1 cellular context compared by ENCODE assay signal in genomic region chr4:184537269-184538022, GRCh38.
TF ChIP-seq lines count a peak whose summit lies in the region.

No MANE protein-coding gene starts in this region.

TF ChIP-seq in K562, 482 proteins besides CTCF, POLR2A, EP300 and RAD21 (continued from another document and continues in another):
- TF ChIP-seq, protein P1, sequence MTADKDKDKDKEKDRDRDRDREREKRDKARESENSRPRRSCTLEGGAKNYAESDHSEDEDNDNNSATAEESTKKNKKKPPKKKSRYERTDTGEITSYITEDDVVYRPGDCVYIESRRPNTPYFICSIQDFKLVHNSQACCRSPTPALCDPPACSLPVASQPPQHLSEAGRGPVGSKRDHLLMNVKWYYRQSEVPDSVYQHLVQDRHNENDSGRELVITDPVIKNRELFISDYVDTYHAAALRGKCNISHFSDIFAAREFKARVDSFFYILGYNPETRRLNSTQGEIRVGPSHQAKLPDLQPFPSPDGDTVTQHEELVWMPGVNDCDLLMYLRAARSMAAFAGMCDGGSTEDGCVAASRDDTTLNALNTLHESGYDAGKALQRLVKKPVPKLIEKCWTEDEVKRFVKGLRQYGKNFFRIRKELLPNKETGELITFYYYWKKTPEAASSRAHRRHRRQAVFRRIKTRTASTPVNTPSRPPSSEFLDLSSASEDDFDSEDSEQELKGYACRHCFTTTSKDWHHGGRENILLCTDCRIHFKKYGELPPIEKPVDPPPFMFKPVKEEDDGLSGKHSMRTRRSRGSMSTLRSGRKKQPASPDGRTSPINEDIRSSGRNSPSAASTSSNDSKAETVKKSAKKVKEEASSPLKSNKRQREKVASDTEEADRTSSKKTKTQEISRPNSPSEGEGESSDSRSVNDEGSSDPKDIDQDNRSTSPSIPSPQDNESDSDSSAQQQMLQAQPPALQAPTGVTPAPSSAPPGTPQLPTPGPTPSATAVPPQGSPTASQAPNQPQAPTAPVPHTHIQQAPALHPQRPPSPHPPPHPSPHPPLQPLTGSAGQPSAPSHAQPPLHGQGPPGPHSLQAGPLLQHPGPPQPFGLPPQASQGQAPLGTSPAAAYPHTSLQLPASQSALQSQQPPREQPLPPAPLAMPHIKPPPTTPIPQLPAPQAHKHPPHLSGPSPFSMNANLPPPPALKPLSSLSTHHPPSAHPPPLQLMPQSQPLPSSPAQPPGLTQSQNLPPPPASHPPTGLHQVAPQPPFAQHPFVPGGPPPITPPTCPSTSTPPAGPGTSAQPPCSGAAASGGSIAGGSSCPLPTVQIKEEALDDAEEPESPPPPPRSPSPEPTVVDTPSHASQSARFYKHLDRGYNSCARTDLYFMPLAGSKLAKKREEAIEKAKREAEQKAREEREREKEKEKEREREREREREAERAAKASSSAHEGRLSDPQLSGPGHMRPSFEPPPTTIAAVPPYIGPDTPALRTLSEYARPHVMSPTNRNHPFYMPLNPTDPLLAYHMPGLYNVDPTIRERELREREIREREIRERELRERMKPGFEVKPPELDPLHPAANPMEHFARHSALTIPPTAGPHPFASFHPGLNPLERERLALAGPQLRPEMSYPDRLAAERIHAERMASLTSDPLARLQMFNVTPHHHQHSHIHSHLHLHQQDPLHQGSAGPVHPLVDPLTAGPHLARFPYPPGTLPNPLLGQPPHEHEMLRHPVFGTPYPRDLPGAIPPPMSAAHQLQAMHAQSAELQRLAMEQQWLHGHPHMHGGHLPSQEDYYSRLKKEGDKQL (CRISPR knock-in tag; IDR thresholded peaks at IDR 0.05; ENCODE audit: borderline replicate concordance), result no peak
- TF ChIP-seq, protein P2, sequence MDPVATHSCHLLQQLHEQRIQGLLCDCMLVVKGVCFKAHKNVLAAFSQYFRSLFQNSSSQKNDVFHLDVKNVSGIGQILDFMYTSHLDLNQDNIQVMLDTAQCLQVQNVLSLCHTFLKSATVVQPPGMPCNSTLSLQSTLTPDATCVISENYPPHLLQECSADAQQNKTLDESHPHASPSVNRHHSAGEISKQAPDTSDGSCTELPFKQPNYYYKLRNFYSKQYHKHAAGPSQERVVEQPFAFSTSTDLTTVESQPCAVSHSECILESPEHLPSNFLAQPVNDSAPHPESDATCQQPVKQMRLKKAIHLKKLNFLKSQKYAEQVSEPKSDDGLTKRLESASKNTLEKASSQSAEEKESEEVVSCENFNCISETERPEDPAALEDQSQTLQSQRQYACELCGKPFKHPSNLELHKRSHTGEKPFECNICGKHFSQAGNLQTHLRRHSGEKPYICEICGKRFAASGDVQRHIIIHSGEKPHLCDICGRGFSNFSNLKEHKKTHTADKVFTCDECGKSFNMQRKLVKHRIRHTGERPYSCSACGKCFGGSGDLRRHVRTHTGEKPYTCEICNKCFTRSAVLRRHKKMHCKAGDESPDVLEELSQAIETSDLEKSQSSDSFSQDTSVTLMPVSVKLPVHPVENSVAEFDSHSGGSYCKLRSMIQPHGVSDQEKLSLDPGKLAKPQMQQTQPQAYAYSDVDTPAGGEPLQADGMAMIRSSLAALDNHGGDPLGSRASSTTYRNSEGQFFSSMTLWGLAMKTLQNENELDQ (CRISPR knock-in tag; IDR thresholded peaks at IDR 0.05; ENCODE audit: borderline replicate concordance), result no peak
- TF ChIP-seq NR2C1 (IDR thresholded peaks at IDR 0.05) (no peak), NR2C1 (tag; IDR thresholded peaks at IDR 0.05) (0 out of 2 replicates have a peak, but pooled peaks have one; percentile 32), GTF2F1 (IDR thresholded peaks at IDR 0.05; ENCODE audit: low read depth, low read length) (no peak), GATAD2B (IDR thresholded peaks at IDR 0.05; ENCODE audit: borderline replicate concordance) (no peak), PHF20 (IDR thresholded peaks at IDR 0.05; ENCODE audit: partially characterized antibody) (peak; percentile 44), ZNF311 (CRISPR knock-in tag; IDR thresholded peaks at IDR 0.05) (no peak), MAX (CRISPR knock-in tag; IDR thresholded peaks at IDR 0.05) (peak; percentile 50), KDM5B (IDR thresholded peaks at IDR 0.05; ENCODE audit: insufficient replicate concordance, low read depth, low read length) (peak; percentile 55), SMARCA4 (IDR thresholded peaks at IDR 0.05) (0 out of 2 replicates have a peak, but pooled peaks have one; percentile 18), TCFL5 (CRISPR knock-in tag; conservative IDR thresholded peaks at IDR 0.05) (no peak), THRAP3 (IDR thresholded peaks at IDR 0.05; ENCODE audit: borderline replicate concordance) (no peak), ATF4 (CRISPR knock-in tag; IDR thresholded peaks at IDR 0.05) (no peak), GMEB1 (CRISPR knock-in tag; IDR thresholded peaks at IDR 0.05) (no peak), TCF7L2 (IDR thresholded peaks at IDR 0.05; ENCODE audit: low read depth, low read length) (no peak), LEF1 (IDR thresholded peaks at IDR 0.05) (no peak), CHD4 (IDR thresholded peaks at IDR 0.05; ENCODE audit: insufficient read depth, insufficient replicate concordance, low read depth, low read length, poor library complexity, severe bottlenecking) (no peak), HMG20A (CRISPR knock-in tag; conservative IDR thresholded peaks at IDR 0.05) (no peak), HNRNPL (IDR thresholded peaks at IDR 0.05; ENCODE audit: low read depth, low read length) (no peak), PTRF (tag; IDR thresholded peaks at IDR 0.05) (no peak)
- TF ChIP-seq, protein P3, sequence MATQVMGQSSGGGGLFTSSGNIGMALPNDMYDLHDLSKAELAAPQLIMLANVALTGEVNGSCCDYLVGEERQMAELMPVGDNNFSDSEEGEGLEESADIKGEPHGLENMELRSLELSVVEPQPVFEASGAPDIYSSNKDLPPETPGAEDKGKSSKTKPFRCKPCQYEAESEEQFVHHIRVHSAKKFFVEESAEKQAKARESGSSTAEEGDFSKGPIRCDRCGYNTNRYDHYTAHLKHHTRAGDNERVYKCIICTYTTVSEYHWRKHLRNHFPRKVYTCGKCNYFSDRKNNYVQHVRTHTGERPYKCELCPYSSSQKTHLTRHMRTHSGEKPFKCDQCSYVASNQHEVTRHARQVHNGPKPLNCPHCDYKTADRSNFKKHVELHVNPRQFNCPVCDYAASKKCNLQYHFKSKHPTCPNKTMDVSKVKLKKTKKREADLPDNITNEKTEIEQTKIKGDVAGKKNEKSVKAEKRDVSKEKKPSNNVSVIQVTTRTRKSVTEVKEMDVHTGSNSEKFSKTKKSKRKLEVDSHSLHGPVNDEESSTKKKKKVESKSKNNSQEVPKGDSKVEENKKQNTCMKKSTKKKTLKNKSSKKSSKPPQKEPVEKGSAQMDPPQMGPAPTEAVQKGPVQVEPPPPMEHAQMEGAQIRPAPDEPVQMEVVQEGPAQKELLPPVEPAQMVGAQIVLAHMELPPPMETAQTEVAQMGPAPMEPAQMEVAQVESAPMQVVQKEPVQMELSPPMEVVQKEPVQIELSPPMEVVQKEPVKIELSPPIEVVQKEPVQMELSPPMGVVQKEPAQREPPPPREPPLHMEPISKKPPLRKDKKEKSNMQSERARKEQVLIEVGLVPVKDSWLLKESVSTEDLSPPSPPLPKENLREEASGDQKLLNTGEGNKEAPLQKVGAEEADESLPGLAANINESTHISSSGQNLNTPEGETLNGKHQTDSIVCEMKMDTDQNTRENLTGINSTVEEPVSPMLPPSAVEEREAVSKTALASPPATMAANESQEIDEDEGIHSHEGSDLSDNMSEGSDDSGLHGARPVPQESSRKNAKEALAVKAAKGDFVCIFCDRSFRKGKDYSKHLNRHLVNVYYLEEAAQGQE (CRISPR knock-in tag; IDR thresholded peaks at IDR 0.05; ENCODE audit: low read depth), result no peak
- TF ChIP-seq, protein P4, sequence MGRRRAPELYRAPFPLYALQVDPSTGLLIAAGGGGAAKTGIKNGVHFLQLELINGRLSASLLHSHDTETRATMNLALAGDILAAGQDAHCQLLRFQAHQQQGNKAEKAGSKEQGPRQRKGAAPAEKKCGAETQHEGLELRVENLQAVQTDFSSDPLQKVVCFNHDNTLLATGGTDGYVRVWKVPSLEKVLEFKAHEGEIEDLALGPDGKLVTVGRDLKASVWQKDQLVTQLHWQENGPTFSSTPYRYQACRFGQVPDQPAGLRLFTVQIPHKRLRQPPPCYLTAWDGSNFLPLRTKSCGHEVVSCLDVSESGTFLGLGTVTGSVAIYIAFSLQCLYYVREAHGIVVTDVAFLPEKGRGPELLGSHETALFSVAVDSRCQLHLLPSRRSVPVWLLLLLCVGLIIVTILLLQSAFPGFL (CRISPR knock-in tag; IDR thresholded peaks at IDR 0.05), result no peak
- TF ChIP-seq, protein P5, sequence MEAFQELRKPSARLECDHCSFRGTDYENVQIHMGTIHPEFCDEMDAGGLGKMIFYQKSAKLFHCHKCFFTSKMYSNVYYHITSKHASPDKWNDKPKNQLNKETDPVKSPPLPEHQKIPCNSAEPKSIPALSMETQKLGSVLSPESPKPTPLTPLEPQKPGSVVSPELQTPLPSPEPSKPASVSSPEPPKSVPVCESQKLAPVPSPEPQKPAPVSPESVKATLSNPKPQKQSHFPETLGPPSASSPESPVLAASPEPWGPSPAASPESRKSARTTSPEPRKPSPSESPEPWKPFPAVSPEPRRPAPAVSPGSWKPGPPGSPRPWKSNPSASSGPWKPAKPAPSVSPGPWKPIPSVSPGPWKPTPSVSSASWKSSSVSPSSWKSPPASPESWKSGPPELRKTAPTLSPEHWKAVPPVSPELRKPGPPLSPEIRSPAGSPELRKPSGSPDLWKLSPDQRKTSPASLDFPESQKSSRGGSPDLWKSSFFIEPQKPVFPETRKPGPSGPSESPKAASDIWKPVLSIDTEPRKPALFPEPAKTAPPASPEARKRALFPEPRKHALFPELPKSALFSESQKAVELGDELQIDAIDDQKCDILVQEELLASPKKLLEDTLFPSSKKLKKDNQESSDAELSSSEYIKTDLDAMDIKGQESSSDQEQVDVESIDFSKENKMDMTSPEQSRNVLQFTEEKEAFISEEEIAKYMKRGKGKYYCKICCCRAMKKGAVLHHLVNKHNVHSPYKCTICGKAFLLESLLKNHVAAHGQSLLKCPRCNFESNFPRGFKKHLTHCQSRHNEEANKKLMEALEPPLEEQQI (IDR thresholded peaks at IDR 0.05), result no peak
- TF ChIP-seq, protein P6, sequence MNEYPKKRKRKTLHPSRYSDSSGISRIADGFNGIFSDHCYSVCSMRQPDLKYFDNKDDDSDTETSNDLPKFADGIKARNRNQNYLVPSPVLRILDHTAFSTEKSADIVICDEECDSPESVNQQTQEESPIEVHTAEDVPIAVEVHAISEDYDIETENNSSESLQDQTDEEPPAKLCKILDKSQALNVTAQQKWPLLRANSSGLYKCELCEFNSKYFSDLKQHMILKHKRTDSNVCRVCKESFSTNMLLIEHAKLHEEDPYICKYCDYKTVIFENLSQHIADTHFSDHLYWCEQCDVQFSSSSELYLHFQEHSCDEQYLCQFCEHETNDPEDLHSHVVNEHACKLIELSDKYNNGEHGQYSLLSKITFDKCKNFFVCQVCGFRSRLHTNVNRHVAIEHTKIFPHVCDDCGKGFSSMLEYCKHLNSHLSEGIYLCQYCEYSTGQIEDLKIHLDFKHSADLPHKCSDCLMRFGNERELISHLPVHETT (CRISPR knock-in tag; conservative IDR thresholded peaks at IDR 0.05 in 1 of 2, IDR thresholded peaks at IDR 0.05 in 1 of 2), result no peak
- TF ChIP-seq, protein P7, sequence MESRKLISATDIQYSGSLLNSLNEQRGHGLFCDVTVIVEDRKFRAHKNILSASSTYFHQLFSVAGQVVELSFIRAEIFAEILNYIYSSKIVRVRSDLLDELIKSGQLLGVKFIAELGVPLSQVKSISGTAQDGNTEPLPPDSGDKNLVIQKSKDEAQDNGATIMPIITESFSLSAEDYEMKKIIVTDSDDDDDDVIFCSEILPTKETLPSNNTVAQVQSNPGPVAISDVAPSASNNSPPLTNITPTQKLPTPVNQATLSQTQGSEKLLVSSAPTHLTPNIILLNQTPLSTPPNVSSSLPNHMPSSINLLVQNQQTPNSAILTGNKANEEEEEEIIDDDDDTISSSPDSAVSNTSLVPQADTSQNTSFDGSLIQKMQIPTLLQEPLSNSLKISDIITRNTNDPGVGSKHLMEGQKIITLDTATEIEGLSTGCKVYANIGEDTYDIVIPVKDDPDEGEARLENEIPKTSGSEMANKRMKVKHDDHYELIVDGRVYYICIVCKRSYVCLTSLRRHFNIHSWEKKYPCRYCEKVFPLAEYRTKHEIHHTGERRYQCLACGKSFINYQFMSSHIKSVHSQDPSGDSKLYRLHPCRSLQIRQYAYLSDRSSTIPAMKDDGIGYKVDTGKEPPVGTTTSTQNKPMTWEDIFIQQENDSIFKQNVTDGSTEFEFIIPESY (CRISPR knock-in tag; IDR thresholded peaks at IDR 0.05), result no peak
